24 cellular contexts compared by ENCODE assay signal in the genomic region with DNA sequence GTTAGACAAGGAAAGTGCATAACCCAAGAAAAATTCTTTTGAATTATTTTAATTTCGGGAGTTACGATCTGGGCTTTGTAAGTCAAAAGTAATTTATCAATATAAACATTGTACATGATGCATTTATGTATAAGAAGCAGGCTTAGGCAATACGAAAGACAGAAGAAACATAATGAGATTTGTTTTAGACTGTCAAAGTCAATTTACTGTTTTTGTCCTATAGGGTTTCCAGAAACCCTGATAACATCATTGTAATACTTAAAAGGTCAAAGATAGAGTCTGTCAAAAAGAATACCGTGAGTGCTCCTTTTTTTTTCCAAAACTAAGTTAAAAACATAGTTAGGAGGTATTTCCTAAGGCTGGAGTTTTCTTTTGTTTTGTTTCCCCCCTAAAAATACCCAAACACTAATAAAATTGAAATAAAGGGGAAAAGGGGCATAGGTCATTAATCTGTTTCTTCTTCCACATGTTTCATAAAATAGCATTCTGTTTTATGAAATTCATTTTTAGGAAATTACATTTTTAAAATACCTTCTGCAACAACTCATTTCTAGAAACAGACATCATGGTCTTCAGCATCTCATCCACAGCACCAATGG. TPM values are rescaled to one million over a fixed set of nuclear protein-coding genes. Genes with fewer than 3 reads are reported as not detected.
A peak's percentile ranks its signal among the peaks of the same experiment; 100 is the strongest.
DNase-seq lines count a peak whose midpoint lies in the region; ATAC-seq and TF ChIP-seq lines count a peak whose summit lies in the region.
"Had no signal": no experiment of that assay in that cellular context is flagged by ENCODE, and none has a peak within 500 bp of the region (broad histone marks: within the 10 kb centered on the region; RNA-seq: fewer than 3 reads in every experiment).

No MANE protein-coding gene starts in this region.

- no peak for TF ChIP-seq CTCF in mesothelial cell of epicardium (IDR thresholded peaks at IDR 0.05; ENCODE audit: unreplicated experiment)

- POLR2A ChIA-PET in HEK293T (lab: Yijun Ruan, JAX), result no interaction called here

- peaks cover 2% of the 10 kb centered on the region for H3K36me3 Mint-ChIP-seq in mesothelial cell of epicardium

- no peak overlapping the region for H3K4me3 Mint-ChIP-seq in mesothelial cell of epicardium
- H3K4me3 Mint-ChIP-seq: CD4-positive, alpha-beta T cell; GM23338 had no signal

- no peaks in the 10 kb centered on the region for H3K9me3 Mint-ChIP-seq in mesothelial cell of epicardium
- H3K9me3 Mint-ChIP-seq: CD4-positive, alpha-beta T cell; GM23338 had no signal

- H3K27me3 Mint-ChIP-seq in mesothelial cell of epicardium (ENCODE audit: low read depth), result no peaks in the 10 kb centered on the region
- H3K27me3 Mint-ChIP-seq: CD4-positive, alpha-beta T cell had no signal

- peak; percentile 61 for ATAC-seq in SK-N-SH treated with all-trans-retinoic acid at 6 μM for 48 hours
- ATAC-seq: GM23338, HCT116 had no signal

- peak overlapping the region; percentile 84 for H3K27ac Mint-ChIP-seq in mesothelial cell of epicardium
- H3K27ac Mint-ChIP-seq: CD4-positive, alpha-beta T cell had no signal

- peaks cover 73% of the 10 kb centered on the region for H3K4me1 Mint-ChIP-seq in mesothelial cell of epicardium
- H3K4me1 Mint-ChIP-seq: GM23338 had no signal

- CTCF ChIA-PET in HEK293T (lab: Yijun Ruan, JAX), result no interaction called here

- peak; percentile 27 for DNase-seq in NCI-H82 (lab: John Stamatoyannopoulos, UW)
- no peak for DNase-seq in NCI-H82 treated with DMSO at 0.1 percent for 48 hours (lab: John Stamatoyannopoulos, UW; ENCODE audit: unreplicated experiment)
- no peak for DNase-seq in HEK293T (ENCODE audit: extremely low spot score)
- no peak for DNase-seq in mesothelial cell of epicardium (ENCODE audit: low spot score in 2 of 2, unreplicated experiment in 2 of 2)
- no peak for DNase-seq in DMS 273 (lab: John Stamatoyannopoulos, UW; ENCODE audit: unreplicated experiment)
- no peak for DNase-seq in RKO (ENCODE audit: low spot score)
- DNase-seq in H4 (ENCODE audit: low spot score), result no peak
- DNase-seq: CD4-positive, alpha-beta T cell; COR-L47; KBM-7; MV-4-11; NCI-H1105; NCI-H1436 treated with DMSO at 0.1 percent for 48 hours; NCI-H187 treated with DMSO at 0.1 percent for 48 hours; NCI-H2171 treated with DMSO at 0.1 percent for 48 hours; NCI-H345; NCI-H510A treated with DMSO at 0.1 percent for 48 hours; PC-9; RPMI8226; SHP77; SW 1271 had no signal

TF ChIP-seq in HEK293T, 16 proteins besides CTCF, POLR2A, EP300 and RAD21:
- TF ChIP-seq CTBP1 (IDR thresholded peaks at IDR 0.05; ENCODE audit: borderline replicate concordance), result 0 out of 2 replicates have a peak, but pooled peaks have one; percentile 27
- TF ChIP-seq SP1 (IDR thresholded peaks at IDR 0.05), result no peak
- TF ChIP-seq, protein P1, sequence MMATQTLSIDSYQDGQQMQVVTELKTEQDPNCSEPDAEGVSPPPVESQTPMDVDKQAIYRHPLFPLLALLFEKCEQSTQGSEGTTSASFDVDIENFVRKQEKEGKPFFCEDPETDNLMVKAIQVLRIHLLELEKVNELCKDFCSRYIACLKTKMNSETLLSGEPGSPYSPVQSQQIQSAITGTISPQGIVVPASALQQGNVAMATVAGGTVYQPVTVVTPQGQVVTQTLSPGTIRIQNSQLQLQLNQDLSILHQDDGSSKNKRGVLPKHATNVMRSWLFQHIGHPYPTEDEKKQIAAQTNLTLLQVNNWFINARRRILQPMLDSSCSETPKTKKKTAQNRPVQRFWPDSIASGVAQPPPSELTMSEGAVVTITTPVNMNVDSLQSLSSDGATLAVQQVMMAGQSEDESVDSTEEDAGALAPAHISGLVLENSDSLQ (IDR thresholded peaks at IDR 0.05), result peak; percentile 63; the same call in 1 of the 2 replicates

TF ChIP-seq in SK-N-SH treated with all-trans-retinoic acid at 6 μM for 48 hours, 23 proteins besides CTCF, POLR2A, EP300 and RAD21 (continues in another document):
- TF ChIP-seq, protein P2, sequence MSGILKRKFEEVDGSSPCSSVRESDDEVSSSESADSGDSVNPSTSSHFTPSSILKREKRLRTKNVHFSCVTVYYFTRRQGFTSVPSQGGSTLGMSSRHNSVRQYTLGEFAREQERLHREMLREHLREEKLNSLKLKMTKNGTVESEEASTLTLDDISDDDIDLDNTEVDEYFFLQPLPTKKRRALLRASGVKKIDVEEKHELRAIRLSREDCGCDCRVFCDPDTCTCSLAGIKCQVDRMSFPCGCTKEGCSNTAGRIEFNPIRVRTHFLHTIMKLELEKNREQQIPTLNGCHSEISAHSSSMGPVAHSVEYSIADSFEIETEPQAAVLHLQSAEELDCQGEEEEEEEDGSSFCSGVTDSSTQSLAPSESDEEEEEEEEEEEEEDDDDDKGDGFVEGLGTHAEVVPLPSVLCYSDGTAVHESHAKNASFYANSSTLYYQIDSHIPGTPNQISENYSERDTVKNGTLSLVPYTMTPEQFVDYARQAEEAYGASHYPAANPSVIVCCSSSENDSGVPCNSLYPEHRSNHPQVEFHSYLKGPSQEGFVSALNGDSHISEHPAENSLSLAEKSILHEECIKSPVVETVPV (CRISPR knock-in tag; IDR thresholded peaks at IDR 0.05), result peak; percentile 95
- TF ChIP-seq, protein P3, sequence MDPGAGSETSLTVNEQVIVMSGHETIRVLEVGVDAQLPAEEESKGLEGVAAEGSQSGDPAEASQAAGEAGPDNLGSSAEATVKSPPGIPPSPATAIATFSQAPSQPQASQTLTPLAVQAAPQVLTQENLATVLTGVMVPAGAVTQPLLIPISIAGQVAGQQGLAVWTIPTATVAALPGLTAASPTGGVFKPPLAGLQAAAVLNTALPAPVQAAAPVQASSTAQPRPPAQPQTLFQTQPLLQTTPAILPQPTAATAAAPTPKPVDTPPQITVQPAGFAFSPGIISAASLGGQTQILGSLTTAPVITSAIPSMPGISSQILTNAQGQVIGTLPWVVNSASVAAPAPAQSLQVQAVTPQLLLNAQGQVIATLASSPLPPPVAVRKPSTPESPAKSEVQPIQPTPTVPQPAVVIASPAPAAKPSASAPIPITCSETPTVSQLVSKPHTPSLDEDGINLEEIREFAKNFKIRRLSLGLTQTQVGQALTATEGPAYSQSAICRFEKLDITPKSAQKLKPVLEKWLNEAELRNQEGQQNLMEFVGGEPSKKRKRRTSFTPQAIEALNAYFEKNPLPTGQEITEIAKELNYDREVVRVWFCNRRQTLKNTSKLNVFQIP (CRISPR knock-in tag; IDR thresholded peaks at IDR 0.05; ENCODE audit: borderline replicate concordance, low read depth), result peak; percentile 91
- no peak for TF ChIP-seq OSR1 (CRISPR knock-in tag; IDR thresholded peaks at IDR 0.05)
- no peak for TF ChIP-seq PPARA (CRISPR knock-in tag; IDR thresholded peaks at IDR 0.05; ENCODE audit: borderline replicate concordance)
- no peak for TF ChIP-seq ZNF70 (CRISPR knock-in tag; IDR thresholded peaks at IDR 0.05)
- no peak for TF ChIP-seq BACH2 (CRISPR knock-in tag; IDR thresholded peaks at IDR 0.05; ENCODE audit: borderline replicate concordance)
- TF ChIP-seq ESRRG (CRISPR knock-in tag; IDR thresholded peaks at IDR 0.05), result peak; percentile 95
- TF ChIP-seq CSDC2 (CRISPR knock-in tag; IDR thresholded peaks at IDR 0.05), result no peak
- 0 out of 2 replicates have a peak, but pooled peaks have one; percentile 58 for TF ChIP-seq GLIS3 (CRISPR knock-in tag; IDR thresholded peaks at IDR 0.05)
- TF ChIP-seq ZC3H10 (CRISPR knock-in tag; IDR thresholded peaks at IDR 0.05), result peak; percentile 93
- TF ChIP-seq, protein P4, sequence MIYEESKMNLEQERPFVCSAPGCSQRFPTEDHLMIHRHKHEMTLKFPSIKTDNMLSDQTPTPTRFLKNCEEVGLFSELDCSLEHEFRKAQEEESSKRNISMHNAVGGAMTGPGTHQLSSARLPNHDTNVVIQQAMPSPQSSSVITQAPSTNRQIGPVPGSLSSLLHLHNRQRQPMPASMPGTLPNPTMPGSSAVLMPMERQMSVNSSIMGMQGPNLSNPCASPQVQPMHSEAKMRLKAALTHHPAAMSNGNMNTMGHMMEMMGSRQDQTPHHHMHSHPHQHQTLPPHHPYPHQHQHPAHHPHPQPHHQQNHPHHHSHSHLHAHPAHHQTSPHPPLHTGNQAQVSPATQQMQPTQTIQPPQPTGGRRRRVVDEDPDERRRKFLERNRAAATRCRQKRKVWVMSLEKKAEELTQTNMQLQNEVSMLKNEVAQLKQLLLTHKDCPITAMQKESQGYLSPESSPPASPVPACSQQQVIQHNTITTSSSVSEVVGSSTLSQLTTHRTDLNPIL (CRISPR knock-in tag; IDR thresholded peaks at IDR 0.05; ENCODE audit: low read depth), result peak; percentile 97
- peak; percentile 63; the same call in 1 of the 2 replicates for TF ChIP-seq ZNF565 (CRISPR knock-in tag; conservative IDR thresholded peaks at IDR 0.05; ENCODE audit: low read depth)
- peak; percentile 54; the same call in 1 of the 2 replicates for TF ChIP-seq SNAI2 (CRISPR knock-in tag; IDR thresholded peaks at IDR 0.05)
- TF ChIP-seq TCF4 (CRISPR knock-in tag; IDR thresholded peaks at IDR 0.05; ENCODE audit: borderline replicate concordance), result peak; percentile 98
- peak; percentile 47; the same call in 1 of the 2 replicates for TF ChIP-seq ZNF8 (CRISPR knock-in tag; IDR thresholded peaks at IDR 0.05)
- TF ChIP-seq RARB (CRISPR knock-in tag; IDR thresholded peaks at IDR 0.05), result peak; percentile 94
- TF ChIP-seq ISL1 (CRISPR knock-in tag; IDR thresholded peaks at IDR 0.05), result peak; percentile 100

RNA-seq across cellular contexts. Expression of a gene that starts 16.1 kb away (rescaled TPM):
- 20.5 to 23.6 TPM (median 22.4 TPM) in 3 replicates for total RNA-seq in mesothelial cell of epicardium
- 71.3 and 77.6 TPM in 2 replicates for total RNA-seq in H4 (2014; rRNA removed; shearing (Covaris generic))
